In genomic region chr14:96275182-96276112, GRCh38 we compare ENCODE assay signal across 8 cellular contexts. TPM values are rescaled to one million over a fixed set of nuclear protein-coding genes. Genes with fewer than 3 reads are reported as not detected.
A peak's percentile ranks its signal among the peaks of the same experiment; 100 is the strongest.
DNase-seq lines count a peak whose midpoint lies in the region; ATAC-seq and TF ChIP-seq lines count a peak whose summit lies in the region.

No MANE protein-coding gene starts in this region.

- H3K4me3 Mint-ChIP-seq in neural crest cell, result no peak overlapping the region

- peak overlapping the region in 4 of 5 donors; percentile 33 to 68 (median 48) for H3K27ac ChIP-seq in stomach

- WGBS in stomach, 5 donors, result 13 to 14% (median 14%) methylated on average over 16 of the region's 16 CpGs

- TF ChIP-seq POLR2A in stomach (IDR thresholded peaks at IDR 0.05), result no peak

- H3K36me3 ChIP-seq in stomach, result peaks cover 0 to 6% (median 0%) of the 10 kb centered on the region in 4 donors

- no peak overlapping the region for H3K4me3 ChIP-seq in stomach

- DNase-seq in CD1c-positive myeloid dendritic cell (ENCODE audit: extremely low spot score) (peak; percentile 62), NOMO-1 treated with DMSO at 0.1 percent for 48 hours (lab: John Stamatoyannopoulos, UW; ENCODE audit: unreplicated experiment) (peak; percentile 22), fibroblast of gingiva (ENCODE audit: low read depth) (peak; percentile 77), neural crest cell (ENCODE audit: low read depth, low spot score) (peak; percentile 84), stomach (peak; percentile 75), GDM1 (lab: John Stamatoyannopoulos, UW) (no peak)
- peak; percentile 72 for DNase-seq in activated T-cell treated with anti-CD3 and anti-CD28 coated beads, Interleukin-2, amount 50 U/mL, for 1 hour

- H3K9me3 Mint-ChIP-seq in neural crest cell, result peaks cover 4% of the 10 kb centered on the region

- intact Hi-C loops in stomach (cut with DNase I; ENCODE audit: low total_unique reads), result loop anchor here (5.0 kb wide), 1 partner anchor 173 kb away; no protein-coding TSS in a partner anchor

- H3K27ac Mint-ChIP-seq in neural crest cell (ENCODE audit: unreplicated experiment), result no peak overlapping the region

- TF ChIP-seq EP300 in stomach (IDR thresholded peaks at IDR 0.05), result no peak

- H3K4me1 Mint-ChIP-seq in neural crest cell, result peaks cover 6% of the 10 kb centered on the region

- no peaks in the 10 kb centered on the region for H3K27me3 ChIP-seq in stomach

- H3K9me3 ChIP-seq in stomach, result peaks cover 5 to 33% (median 19%) of the 10 kb centered on the region in 4 donors

- TF ChIP-seq CTCF in neural crest cell (conservative IDR thresholded peaks at IDR 0.05) (peak; percentile 97), stomach (IDR thresholded peaks at IDR 0.05) (peak in 5 of 7 experiments; percentile 84 to 91 (median 90))

- no peaks in the 10 kb centered on the region for H3K27me3 Mint-ChIP-seq in neural crest cell (ENCODE audit: low read depth)

- peak; percentile 62 for ATAC-seq in HG03159 (IDR thresholded peaks at IDR 0.05; ENCODE audit: unreplicated experiment)

- H3K4me1 ChIP-seq in stomach, result peaks cover 6 to 21% (median 16%) of the 10 kb centered on the region in 4 donors

- peaks cover 5% of the 10 kb centered on the region for H3K36me3 Mint-ChIP-seq in neural crest cell (ENCODE audit: low read depth)

RNA-seq across cellular contexts. Expression of gene BDKRB1, which starts 19.4 kb away (rescaled TPM):
- total RNA-seq in neural crest cell (not detected in 2 replicates), stomach (1 to 10 TPM in 1 of 5 donors, under 1 TPM in 1, not detected in 3; 0.92 to 4.2 TPM)
- polyA plus RNA-seq in stomach, result 1 to 10 TPM; 1.2 to 7.1 (median 4.2) TPM
